Comparison of ENCODE assay signal across 10 cellular contexts in the genomic region with DNA sequence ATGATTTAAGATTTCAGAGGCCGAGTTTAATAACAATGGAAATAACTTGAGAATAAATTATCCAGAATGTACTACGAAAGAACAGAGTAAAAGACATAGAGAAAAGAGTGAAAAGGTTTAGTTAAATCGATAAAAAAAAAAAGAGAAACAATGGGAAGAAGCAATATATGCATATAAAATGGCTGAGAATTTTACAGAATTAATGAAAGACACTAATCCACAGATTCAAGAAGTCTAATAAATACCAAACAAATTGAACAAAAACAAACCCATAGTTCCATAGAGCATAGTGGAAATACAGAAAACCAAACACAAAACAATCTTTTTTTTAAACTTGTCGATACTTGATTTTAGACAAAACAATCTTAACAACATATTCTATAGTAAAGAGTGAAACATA. TPM values are rescaled to one million over a fixed set of nuclear protein-coding genes. Genes with fewer than 3 reads are reported as not detected.
DNase-seq lines count a peak whose midpoint lies in the region; FAIRE-seq and TF ChIP-seq lines count a peak whose summit lies in the region.
"Had no signal": no experiment of that assay in that cellular context is flagged by ENCODE, and none has a peak within 500 bp of the region (broad histone marks: within the 10 kb centered on the region; RNA-seq: fewer than 3 reads in every experiment).

No MANE protein-coding gene starts in this region.

- peaks cover 14 to 19% of the 10 kb centered on the region in 2 donors for H3K4me1 ChIP-seq in kidney (ENCODE audit: control insufficient read depth in 1 of 2, insufficient read depth in 1 of 2, low read depth in 1 of 2, low read length in 2 of 2)

- CTCF ChIA-PET in activated CD4-positive, alpha-beta T cell treated with anti-CD3 and anti-CD28 coated beads, Interleukin-2, amount 10 ng/mL, durations not matched to agents 7 days and 5 days (lab: Charles Lee), result interaction anchor here (1.4 kb wide), 1 partner anchor 25 kb away, joined by 4 read pairs; no protein-coding TSS in a partner anchor

- TF ChIP-seq POLR2A in NB4 (IDR thresholded peaks at IDR 0.05; ENCODE audit: extremely low read depth, insufficient read length), result no peak

- DNase-seq in activated CD4-positive, alpha-beta T cell treated with anti-CD3 and anti-CD28 coated beads, Interleukin-2, amount 10 ng/mL, durations not matched to agents 7 days and 5 days, result no peak
- DNase-seq in activated CD4-positive, alpha-beta T cell treated with anti-CD3 and anti-CD28 coated beads, Interleukin-2, amount 50 U/mL, for 1 hour, result no peak
- DNase-seq in NB4 (ENCODE audit: low read depth), result no peak
- DNase-seq in chondrocyte (ENCODE audit: low spot score), result no peak
- DNase-seq in osteocyte (ENCODE audit: extremely low spot score, unreplicated experiment), result no peak
- DNase-seq in kidney, result no peak
- DNase-seq in NCI-H1436 treated with DMSO at 0.1 percent for 48 hours (lab: John Stamatoyannopoulos, UW), result no peak
- DNase-seq in D341Med (ENCODE audit: low spot score), result no peak
- DNase-seq: H7, NCI-H510A had no signal

- peak overlapping the region; percentile 96 for H3K4me3 ChIP-seq in NB4 (ENCODE audit: low read depth, low read length)
- H3K4me3 ChIP-seq in kidney (ENCODE audit: low read length in 2 of 2), result peak overlapping the region in 1 of 2 donors; percentile 85

- H3K9me3 Mint-ChIP-seq in activated CD4-positive, alpha-beta T cell treated with anti-CD3 and anti-CD28 coated beads, Interleukin-2, amount 10 ng/mL, durations not matched to agents 7 days and 5 days, result peaks cover 2% of the 10 kb centered on the region
- H3K9me3 Mint-ChIP-seq in chondrocyte (ENCODE audit: low read depth) (no peaks in the 10 kb centered on the region), osteocyte (ENCODE audit: unreplicated experiment) (no peaks in the 10 kb centered on the region)

- no peaks in the 10 kb centered on the region for H3K9me3 ChIP-seq in kidney (ENCODE audit: control insufficient read depth in 1 of 2, low read length in 2 of 2)

- H3K36me3 Mint-ChIP-seq in activated CD4-positive, alpha-beta T cell treated with anti-CD3 and anti-CD28 coated beads, Interleukin-2, amount 10 ng/mL, durations not matched to agents 7 days and 5 days (ENCODE audit: low read depth), result peaks cover 12% of the 10 kb centered on the region
- H3K36me3 Mint-ChIP-seq in chondrocyte (ENCODE audit: low read depth), result no peaks in the 10 kb centered on the region
- peaks cover 3% of the 10 kb centered on the region for H3K36me3 Mint-ChIP-seq in osteocyte (ENCODE audit: unreplicated experiment)

- FAIRE-seq in kidney (lab: Jason Lieb, UNC), result no peak

- intact Hi-C loops in kidney (cut with DNase I), result no loop called here

- H3K27me3 Mint-ChIP-seq in activated CD4-positive, alpha-beta T cell treated with anti-CD3 and anti-CD28 coated beads, Interleukin-2, amount 10 ng/mL, durations not matched to agents 7 days and 5 days, result no peaks in the 10 kb centered on the region
- H3K27me3 Mint-ChIP-seq in chondrocyte (ENCODE audit: low read depth) (no peaks in the 10 kb centered on the region), osteocyte (ENCODE audit: unreplicated experiment) (no peaks in the 10 kb centered on the region)

- no peak for TF ChIP-seq CTCF in NB4 (IDR thresholded peaks at IDR 0.05; ENCODE audit: low read depth, low read length)
- no peak for TF ChIP-seq CTCF in chondrocyte (IDR thresholded peaks at IDR 0.05)
- TF ChIP-seq CTCF in osteocyte (IDR thresholded peaks at IDR 0.05), result no peak
- TF ChIP-seq CTCF in kidney (IDR thresholded peaks at IDR 0.05; ENCODE audit: borderline replicate concordance, extremely low read depth, insufficient read depth), result no peak

- POLR2A ChIA-PET in activated CD4-positive, alpha-beta T cell treated with anti-CD3 and anti-CD28 coated beads, Interleukin-2, amount 10 ng/mL, durations not matched to agents 7 days and 5 days (lab: Charles Lee), result no interaction called here

- peaks cover 48% of the 10 kb centered on the region for H3K4me1 Mint-ChIP-seq in activated CD4-positive, alpha-beta T cell treated with anti-CD3 and anti-CD28 coated beads, Interleukin-2, amount 10 ng/mL, durations not matched to agents 7 days and 5 days
- H3K4me1 Mint-ChIP-seq in chondrocyte (ENCODE audit: low read depth) (peaks cover 48% of the 10 kb centered on the region), osteocyte (ENCODE audit: unreplicated experiment) (peaks cover 53% of the 10 kb centered on the region)

- no peak overlapping the region for H3K9ac ChIP-seq in kidney (ENCODE audit: low read length in 2 of 2)

- H3K4me3 Mint-ChIP-seq in activated CD4-positive, alpha-beta T cell treated with anti-CD3 and anti-CD28 coated beads, Interleukin-2, amount 10 ng/mL, durations not matched to agents 7 days and 5 days, result peak overlapping the region; percentile 98
- peak overlapping the region; percentile 1 for H3K4me3 Mint-ChIP-seq in chondrocyte (ENCODE audit: unreplicated experiment)
- peak overlapping the region; percentile 92 for H3K4me3 Mint-ChIP-seq in osteocyte (ENCODE audit: unreplicated experiment)

- no peaks in the 10 kb centered on the region for H3K36me3 ChIP-seq in kidney (ENCODE audit: control insufficient read depth in 1 of 2, insufficient read depth in 2 of 2, low read length in 2 of 2)

- no peak overlapping the region for H3K27ac Mint-ChIP-seq in activated CD4-positive, alpha-beta T cell treated with anti-CD3 and anti-CD28 coated beads, Interleukin-2, amount 10 ng/mL, durations not matched to agents 7 days and 5 days
- H3K27ac Mint-ChIP-seq in chondrocyte (ENCODE audit: unreplicated experiment) (no peak overlapping the region), osteocyte (ENCODE audit: unreplicated experiment) (no peak overlapping the region)

- H3K27ac ChIP-seq in kidney (ENCODE audit: low read depth in 2 of 2, low read length in 2 of 2), result no peak overlapping the region

RNA-seq across cellular contexts. Expression of gene PSME3IP1, which starts 1.7 kb away (rescaled TPM):
- 100 to 1,000 TPM; 115 to 137 TPM for total RNA-seq in activated CD4-positive, alpha-beta T cell treated with anti-CD3 and anti-CD28 coated beads, Interleukin-2, amount 10 ng/mL, durations not matched to agents 7 days and 5 days
- total RNA-seq in chondrocyte, result 51.3 to 65.5 TPM (median 56.8 TPM) in 3 replicates
- 81.2 and 83.1 TPM in 2 replicates for total RNA-seq in osteocyte
- total RNA-seq in kidney, result 84.6 TPM
- polyA plus RNA-seq in kidney (ENCODE audit: insufficient read depth, low read depth, low replicate concordance), result 79.1 TPM

RNA-seq across cellular contexts. Expression of gene RSPRY1, which starts 2.0 kb away (rescaled TPM):
- total RNA-seq in activated CD4-positive, alpha-beta T cell treated with anti-CD3 and anti-CD28 coated beads, Interleukin-2, amount 10 ng/mL, durations not matched to agents 7 days and 5 days, result 10 to 100 TPM; 32.2 to 34.2 TPM
- total RNA-seq in chondrocyte (38.9 to 48.7 TPM (median 42.6 TPM) in 3 replicates), osteocyte (49.3 and 50.8 TPM in 2 replicates), kidney (32.2 TPM)
- 14.4 TPM for polyA plus RNA-seq in kidney (ENCODE audit: insufficient read depth, low read depth, low replicate concordance)

Comparison
In these comparisons a context has a peak if more than half of its experiments do, and no peak if none do; other contexts are left out.
1. H3K4me3 Mint-ChIP-seq: peak in every context shown above with its lines; median percentile 98 in activated CD4-positive, alpha-beta T cell treated with anti-CD3 and anti-CD28 coated beads, Interleukin-2, amount 10 ng/mL, durations not matched to agents 7 days and 5 days; 92 in osteocyte; 1 in chondrocyte.